ENCODE assay signal across 9 cellular contexts in genomic region chr11:128052912-128053641, GRCh38.
DNase-seq lines count a peak whose midpoint lies in the region; ATAC-seq and TF ChIP-seq lines count a peak whose summit lies in the region.
"Had no signal": no experiment of that assay in that cellular context is flagged by ENCODE, and none has a peak within 500 bp of the region (broad histone marks: within the 10 kb centered on the region; RNA-seq: fewer than 3 reads in every experiment).

No MANE protein-coding gene starts in this region.

- no peak for DNase-seq in activated naive CD4-positive, alpha-beta T cell treated with anti-CD3 and anti-CD28 coated beads for 36 hours
- DNase-seq in activated naive CD4-positive, alpha-beta T cell treated with anti-CD3 and anti-CD28 coated beads, Interleukin-2, amount 50 U/mL, for 16 hours: no peak
- DNase-seq in NCI-H2196 treated with DMSO at 0.1 percent for 48 hours (lab: John Stamatoyannopoulos, UW; ENCODE audit: unreplicated experiment) (peak; percentile 39), dedifferentiated amniotic fluid mesenchymal stem cell (ENCODE audit: extremely low spot score) (peak; percentile 58), upper lobe of right lung (no peak), sciatic nerve (ENCODE audit: low spot score) (no peak)
- no peak for DNase-seq in stimulated activated CD4-positive, alpha-beta T cell treated with anti-CD3 and anti-CD28 coated beads, Interleukin-2, amount 100 ng/mL, for 48 hours

- no peaks in the 10 kb centered on the region for H3K27me3 Mint-ChIP-seq in activated naive CD4-positive, alpha-beta T cell treated with anti-CD3 and anti-CD28 coated beads for 36 hours (ENCODE audit: low read depth)

- no peaks in the 10 kb centered on the region for H3K9me3 Mint-ChIP-seq in activated naive CD4-positive, alpha-beta T cell treated with anti-CD3 and anti-CD28 coated beads for 36 hours

- CTCF ChIA-PET in activated naive CD4-positive, alpha-beta T cell treated with anti-CD3 and anti-CD28 coated beads for 36 hours (lab: Charles Lee): interaction anchor here (0.9 to 2.7 kb wide), 6 partner anchors 9 to 104 kb away, joined by 3 to 10 read pairs (median 4); no protein-coding TSS in a partner anchor

- H3K4me1 Mint-ChIP-seq in activated naive CD4-positive, alpha-beta T cell treated with anti-CD3 and anti-CD28 coated beads for 36 hours (ENCODE audit: low read depth): peaks cover 67% of the 10 kb centered on the region

- no peak overlapping the region for H3K27ac ChIP-seq in upper lobe of right lung

- no peaks in the 10 kb centered on the region for H3K36me3 Mint-ChIP-seq in activated naive CD4-positive, alpha-beta T cell treated with anti-CD3 and anti-CD28 coated beads for 36 hours (ENCODE audit: low read depth)

- no peaks in the 10 kb centered on the region for H3K9me3 ChIP-seq in upper lobe of right lung

- H3K4me1 ChIP-seq in upper lobe of right lung: peaks cover 13% of the 10 kb centered on the region

- H3K4me3 ChIP-seq in upper lobe of right lung: no peak overlapping the region

- H3K36me3 ChIP-seq in upper lobe of right lung: no peaks in the 10 kb centered on the region

- H3K27me3 ChIP-seq in upper lobe of right lung: no peaks in the 10 kb centered on the region

- peak overlapping the region; percentile 49 for H3K4me3 Mint-ChIP-seq in activated naive CD4-positive, alpha-beta T cell treated with anti-CD3 and anti-CD28 coated beads for 36 hours

- H3K27ac Mint-ChIP-seq in activated naive CD4-positive, alpha-beta T cell treated with anti-CD3 and anti-CD28 coated beads for 36 hours: peak overlapping the region; percentile 86

- intact Hi-C loops in activated naive CD4-positive, alpha-beta T cell treated with anti-CD3 and anti-CD28 coated beads for 36 hours (cut with micrococcal nuclease): loop anchor here (5.0 kb wide), 6 partner anchors 234 to 1949 kb away; partner anchors contain the start of gene PRDM10
- intact Hi-C loops in upper lobe of right lung (cut with DNase I): no loop called here
- intact Hi-C loops in sciatic nerve (cut with DNase I): no loop called here

- peak; percentile 36 for ATAC-seq in upper lobe of right lung
- no peak for ATAC-seq in GM18867 (IDR thresholded peaks at IDR 0.05; ENCODE audit: unreplicated experiment)
- no peak for ATAC-seq in sciatic nerve
- ATAC-seq: Panc1 had no signal

- TF ChIP-seq CTCF in upper lobe of right lung (IDR thresholded peaks at IDR 0.05): no peak

Comparison
In these comparisons a context has a peak if more than half of its experiments do, and no peak if none do; other contexts are left out.
1. DNase-seq: peak in NCI-H2196 treated with DMSO at 0.1 percent for 48 hours (single experiment) and dedifferentiated amniotic fluid mesenchymal stem cell (single experiment); none in activated naive CD4-positive, alpha-beta T cell treated with anti-CD3 and anti-CD28 coated beads for 36 hours (single experiment), activated naive CD4-positive, alpha-beta T cell treated with anti-CD3 and anti-CD28 coated beads, Interleukin-2, amount 50 U/mL, for 16 hours (single experiment), upper lobe of right lung (single experiment), sciatic nerve (single experiment) and stimulated activated CD4-positive, alpha-beta T cell treated with anti-CD3 and anti-CD28 coated beads, Interleukin-2, amount 100 ng/mL, for 48 hours (0 of 2).